ENCODE assay signal across 2 cellular contexts in genomic region chr3:191414732-191415131, GRCh38.
TF ChIP-seq lines count a peak whose summit lies in the region.

No MANE protein-coding gene starts in this region.

TF ChIP-seq in HCT116, 20 proteins besides CTCF, POLR2A, EP300 and RAD21:
- TF ChIP-seq JUND (IDR thresholded peaks at IDR 0.05) (no peak), CBX3 (IDR thresholded peaks at IDR 0.05; ENCODE audit: low read depth) (no peak), EZH2phosphoT487 (IDR thresholded peaks at IDR 0.05; ENCODE audit: borderline replicate concordance) (no peak), FOSL1 (IDR thresholded peaks at IDR 0.05; ENCODE audit: low read depth) (no peak), YY1 (IDR thresholded peaks at IDR 0.05; ENCODE audit: extremely low read depth, insufficient replicate concordance, low read depth, low read length) (no peak), TCF7L2 (IDR thresholded peaks at IDR 0.05; ENCODE audit: borderline replicate concordance, extremely low read depth, insufficient read depth, insufficient read length) (no peak), EZH2 (IDR thresholded peaks at IDR 0.05) (no peak), SRF (IDR thresholded peaks at IDR 0.05; ENCODE audit: low read depth) (no peak), ZNF274 (IDR thresholded peaks at IDR 0.05; ENCODE audit: low read depth, low read length) (no peak), SP1 (IDR thresholded peaks at IDR 0.05; ENCODE audit: low read depth) (no peak), ELF1 (IDR thresholded peaks at IDR 0.05; ENCODE audit: borderline replicate concordance, low read depth) (no peak), REST (IDR thresholded peaks at IDR 0.05; ENCODE audit: low read depth) (no peak)

TF ChIP-seq in H1, 55 proteins besides CTCF, POLR2A, EP300 and RAD21:
- TF ChIP-seq SIN3A (conservative IDR thresholded peaks at IDR 0.05 in 1 of 2, IDR thresholded peaks at IDR 0.05 in 1 of 2; ENCODE audit: low read depth in 1 of 2, low read length in 2 of 2): no peak
- no peak for TF ChIP-seq CHD1 (IDR thresholded peaks at IDR 0.05; ENCODE audit: low read depth, low read length)
- TF ChIP-seq SIRT6 (IDR thresholded peaks at IDR 0.05; ENCODE audit: low read length): no peak
- no peak for TF ChIP-seq TBP (IDR thresholded peaks at IDR 0.05; ENCODE audit: low read depth, low read length)
- TF ChIP-seq BCL11A (IDR thresholded peaks at IDR 0.05; ENCODE audit: low read depth in 2 of 2, low read length in 2 of 2): no peak
- TF ChIP-seq MAX (IDR thresholded peaks at IDR 0.05): no peak
- no peak for TF ChIP-seq JUND (IDR thresholded peaks at IDR 0.05; ENCODE audit: low read length)
- TF ChIP-seq EZH2 (IDR thresholded peaks at IDR 0.05; ENCODE audit: low read depth, low read length, severe bottlenecking): no peak
- no peak for TF ChIP-seq CHD7 (IDR thresholded peaks at IDR 0.05; ENCODE audit: insufficient replicate concordance, low read length)
- no peak for TF ChIP-seq NRF1 (IDR thresholded peaks at IDR 0.05; ENCODE audit: low read depth, low read length)
- no peak for TF ChIP-seq FOSL1 (IDR thresholded peaks at IDR 0.05; ENCODE audit: insufficient read depth, low read depth, low read length)
- TF ChIP-seq SP4 (IDR thresholded peaks at IDR 0.05; ENCODE audit: low read length): no peak
- TF ChIP-seq HDAC6 (IDR thresholded peaks at IDR 0.05; ENCODE audit: low read depth, low read length): no peak
